22 cellular contexts compared by ENCODE assay signal in the genomic region with DNA sequence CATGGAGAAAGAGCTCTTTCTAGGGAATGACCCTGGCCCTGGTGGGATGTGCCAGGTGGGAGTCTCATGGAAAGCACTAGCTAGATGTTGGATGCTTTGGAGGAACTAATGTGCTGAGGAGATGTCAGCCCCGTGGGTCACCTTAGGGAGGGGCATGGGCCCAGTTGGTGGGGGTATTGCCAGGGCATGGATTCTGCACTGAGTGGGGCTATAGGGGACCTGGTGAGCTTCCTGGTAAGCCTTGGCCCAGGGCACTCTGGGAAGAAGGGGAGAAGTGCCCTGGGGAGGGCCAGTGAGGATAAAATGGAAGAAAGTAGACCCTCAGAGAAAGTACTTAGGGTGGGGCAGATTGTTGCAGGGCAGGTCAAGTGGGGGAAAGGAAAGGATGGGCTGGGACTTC.
DNase-seq lines count a peak whose midpoint lies in the region; ATAC-seq and TF ChIP-seq lines count a peak whose summit lies in the region.
"Had no signal": no experiment of that assay in that cellular context is flagged by ENCODE, and none has a peak within 500 bp of the region (broad histone marks: within the 10 kb centered on the region; RNA-seq: fewer than 3 reads in every experiment).

No MANE protein-coding gene starts in this region.

- no peaks in the 10 kb centered on the region for H3K9me3 Mint-ChIP-seq in activated naive CD4-positive, alpha-beta T cell treated with anti-CD3 and anti-CD28 coated beads for 36 hours
- no peaks in the 10 kb centered on the region for H3K9me3 Mint-ChIP-seq in central memory CD8-positive, alpha-beta T cell
- H3K9me3 Mint-ChIP-seq in stimulated activated naive CD8-positive, alpha-beta T cell treated with anti-CD3 and anti-CD28 coated beads, Interleukin-15, amount 100 ng/mL, for 72 hours: no peaks in the 10 kb centered on the region
- H3K9me3 Mint-ChIP-seq: IgD-negative memory B cell; mesothelial cell of epicardium; naive B cell; T-helper 2 cell treated with Interferon-gamma antibody and Interleukin-4, amounts not matched to agents 5 μg/mL and 100 μg/mL, for 36 hours had no signal

- in situ Hi-C loops in GM13977 (cut with MboI; ENCODE audit: low pct_unique_long_range_greater_than_20kb, low sequenced_read_pairs, unreplicated experiment): no loop called here

- no peak for TF ChIP-seq CTCF in GM13977 (IDR thresholded peaks at IDR 0.05; ENCODE audit: extremely low read depth, insufficient read depth, missing control alignments)

- H3K4me1 Mint-ChIP-seq in activated naive CD4-positive, alpha-beta T cell treated with anti-CD3 and anti-CD28 coated beads for 36 hours (ENCODE audit: low read depth): peaks cover 59% of the 10 kb centered on the region
- H3K4me1 Mint-ChIP-seq in T-helper 17 cell: peaks cover 40% of the 10 kb centered on the region
- H3K4me1 Mint-ChIP-seq in central memory CD8-positive, alpha-beta T cell: peaks cover 58% of the 10 kb centered on the region
- peaks cover 96% of the 10 kb centered on the region for H3K4me1 Mint-ChIP-seq in stimulated activated naive CD8-positive, alpha-beta T cell treated with anti-CD3 and anti-CD28 coated beads, Interleukin-15, amount 100 ng/mL, for 72 hours
- H3K4me1 Mint-ChIP-seq: mesothelial cell of epicardium had no signal

- H3K9me3 ChIP-seq in T-helper 17 cell (ENCODE audit: control insufficient read depth, low read length, poor library complexity, severe bottlenecking): no peaks in the 10 kb centered on the region
- H3K9me3 ChIP-seq: ovary, transverse colon had no signal

- H3K27ac Mint-ChIP-seq in activated naive CD4-positive, alpha-beta T cell treated with anti-CD3 and anti-CD28 coated beads for 36 hours: peak overlapping the region; percentile 19
- peak overlapping the region; percentile 89 for H3K27ac Mint-ChIP-seq in T-helper 17 cell
- peak overlapping the region; percentile 90 for H3K27ac Mint-ChIP-seq in central memory CD8-positive, alpha-beta T cell (ENCODE audit: low read depth)
- peak overlapping the region; percentile 75 to 86 for H3K27ac Mint-ChIP-seq in stimulated activated naive CD8-positive, alpha-beta T cell treated with anti-CD3 and anti-CD28 coated beads, Interleukin-15, amount 100 ng/mL, for 72 hours
- H3K27ac Mint-ChIP-seq: IgD-negative memory B cell; mesothelial cell of epicardium; T-helper 2 cell treated with Interferon-gamma antibody and Interleukin-4, amounts not matched to agents 5 μg/mL and 100 μg/mL, for 36 hours had no signal

- no peaks in the 10 kb centered on the region for H3K27me3 Mint-ChIP-seq in activated naive CD4-positive, alpha-beta T cell treated with anti-CD3 and anti-CD28 coated beads for 36 hours (ENCODE audit: low read depth)
- H3K27me3 Mint-ChIP-seq in T-helper 17 cell: no peaks in the 10 kb centered on the region
- no peaks in the 10 kb centered on the region for H3K27me3 Mint-ChIP-seq in central memory CD8-positive, alpha-beta T cell
- no peaks in the 10 kb centered on the region for H3K27me3 Mint-ChIP-seq in stimulated activated naive CD8-positive, alpha-beta T cell treated with anti-CD3 and anti-CD28 coated beads, Interleukin-15, amount 100 ng/mL, for 72 hours
- H3K27me3 Mint-ChIP-seq: IgD-negative memory B cell, naive B cell had no signal

- intact Hi-C loops in activated naive CD4-positive, alpha-beta T cell treated with anti-CD3 and anti-CD28 coated beads for 36 hours (cut with micrococcal nuclease): no loop called here

- CTCF ChIA-PET in activated naive CD4-positive, alpha-beta T cell treated with anti-CD3 and anti-CD28 coated beads for 36 hours (lab: Charles Lee): no interaction called here

- H3K36me3 Mint-ChIP-seq in activated naive CD4-positive, alpha-beta T cell treated with anti-CD3 and anti-CD28 coated beads for 36 hours (ENCODE audit: low read depth): peaks cover 46% of the 10 kb centered on the region
- peaks cover 20% of the 10 kb centered on the region for H3K36me3 Mint-ChIP-seq in T-helper 17 cell (ENCODE audit: low read depth)
- H3K36me3 Mint-ChIP-seq in central memory CD8-positive, alpha-beta T cell (ENCODE audit: insufficient read depth): peaks cover 73% of the 10 kb centered on the region

- no peak overlapping the region for H3K4me3 Mint-ChIP-seq in activated naive CD4-positive, alpha-beta T cell treated with anti-CD3 and anti-CD28 coated beads for 36 hours
- no peak overlapping the region for H3K4me3 Mint-ChIP-seq in T-helper 17 cell
- no peak overlapping the region for H3K4me3 Mint-ChIP-seq in central memory CD8-positive, alpha-beta T cell
- no peak overlapping the region for H3K4me3 Mint-ChIP-seq in stimulated activated naive CD8-positive, alpha-beta T cell treated with anti-CD3 and anti-CD28 coated beads, Interleukin-15, amount 100 ng/mL, for 72 hours
- H3K4me3 Mint-ChIP-seq: IgD-negative memory B cell; mesothelial cell of epicardium; T-helper 2 cell treated with Interferon-gamma antibody and Interleukin-4, amounts not matched to agents 5 μg/mL and 100 μg/mL, for 36 hours had no signal

- no peak for ATAC-seq in T-helper 17 cell
- no peak for ATAC-seq in central memory CD8-positive, alpha-beta T cell (replicated peaks; ENCODE audit: extremely low read depth, poor library complexity, severe bottlenecking)
- no peak for ATAC-seq in stimulated activated naive CD8-positive, alpha-beta T cell treated with anti-CD3 and anti-CD28 coated beads, Interleukin-15, amount 100 ng/mL, for 72 hours
- ATAC-seq: PC-3, SK-N-SH treated with all-trans-retinoic acid at 6 μM for 48 hours had no signal

- DNase-seq in activated naive CD4-positive, alpha-beta T cell treated with anti-CD3 and anti-CD28 coated beads for 36 hours: no peak
- no peak for DNase-seq in activated naive CD4-positive, alpha-beta T cell treated with Interleukin-2 at 50 U/mL for 16 hours
- DNase-seq in T-helper 17 cell (no peak), hepatic stellate cell (ENCODE audit: low spot score) (no peak), GM13977 (ENCODE audit: low spot score) (no peak)
- DNase-seq in central memory CD8-positive, alpha-beta T cell (ENCODE audit: low spot score in 2 of 2): no peak
- no peak for DNase-seq in stimulated activated naive CD8-positive, alpha-beta T cell treated with anti-CD3 and anti-CD28 coated beads, Interleukin-15, amount 100 ng/mL, for 72 hours
- DNase-seq: ACHN; activated CD4-positive, alpha-beta T cell treated with anti-CD3 and anti-CD28 coated beads, Interleukin-2, amount 50 U/mL, for 48 hours; C1 segment of cervical spinal cord; glutamatergic neuron; naive B cell; NCI-H1694 treated with DMSO at 0.1 percent for 48 hours; NCI-H2171 treated with DMSO at 0.1 percent for 48 hours; NCI-H524; ovary; PC-3; transverse colon had no signal

Comparison
In these comparisons a context has a peak if more than half of its experiments do, and no peak if none do; other contexts are left out.
1. H3K27ac Mint-ChIP-seq: peak in every context shown above with its lines; median percentile 90 in central memory CD8-positive, alpha-beta T cell; 89 in T-helper 17 cell; 80 in stimulated activated naive CD8-positive, alpha-beta T cell treated with anti-CD3 and anti-CD28 coated beads, Interleukin-15, amount 100 ng/mL, for 72 hours; 19 in activated naive CD4-positive, alpha-beta T cell treated with anti-CD3 and anti-CD28 coated beads for 36 hours.